31 cellular contexts compared by ENCODE assay signal in genomic region chr7:78198756-78199155, GRCh38.
DNase-seq lines count a peak whose midpoint lies in the region; ATAC-seq, FAIRE-seq and TF ChIP-seq lines count a peak whose summit lies in the region.
"Had no signal": no experiment of that assay in that cellular context is flagged by ENCODE, and none has a peak within 500 bp of the region (broad histone marks: within the 10 kb centered on the region; RNA-seq: fewer than 3 reads in every experiment).

No MANE protein-coding gene starts in this region.

- TF ChIP-seq CTCF in foreskin fibroblast (IDR thresholded peaks at IDR 0.05; ENCODE audit: low read depth, low read length) = no peak

- no peaks in the 10 kb centered on the region for H3K9me3 ChIP-seq in adipocyte (ENCODE audit: control insufficient read depth, low read length)
- H3K9me3 ChIP-seq: esophagus muscularis mucosa, ovary, Peyer's patch, right atrium auricular region, SJCRH30, transverse colon had no signal

- peak; percentile 12 for DNase-seq in AG08396 (ENCODE audit: low spot score)
- DNase-seq in H54 (ENCODE audit: insufficient read length, low spot score) = no peak
- peak; percentile 38 for DNase-seq in adipocyte (ENCODE audit: low read depth)
- DNase-seq in foreskin fibroblast = peak; percentile 63 to 80
- DNase-seq in stimulated activated CD4-positive, alpha-beta T cell treated with anti-CD3 and anti-CD28 coated beads, Interleukin-15, amount 100 ng/mL, for 24 hours = no peak
- DNase-seq in NCI-H345 (lab: John Stamatoyannopoulos, UW) = no peak
- no peak for DNase-seq in activated CD4-positive, alpha-beta T cell treated with anti-CD3 and anti-CD28 coated beads for 1 hour
- DNase-seq: activated CD4-positive, alpha-beta memory T cell treated with anti-CD3 and anti-CD28 coated beads for 36 hours; activated CD8-positive, alpha-beta memory T cell treated with anti-CD3 and anti-CD28 coated beads, Interleukin-2, amount 50 U/mL, for 4 hours; activated naive CD4-positive, alpha-beta T cell treated with anti-CD3 and anti-CD28 coated beads, Interleukin-2, amount 10 ng/mL, durations not matched to agents 7 days and 5 days; DMS79 treated with DMSO at 0.1 percent for 48 hours; GOT3; islet precursor cell; left ventricle myocardium superior; NCI-H1105; NCI-H187 treated with DMSO at 0.1 percent for 48 hours; NCI-H748 treated with DMSO at 0.1 percent for 48 hours; ovary; Peyer's patch; SJCRH30; T-helper 1 cell; transverse colon had no signal

- no peak overlapping the region for H3K9ac ChIP-seq in adipocyte (ENCODE audit: low read length)

- no peak for TF ChIP-seq POLR2A in H54 (IDR thresholded peaks at IDR 0.05; ENCODE audit: low read depth, low read length)

- H3K4me3 ChIP-seq in adipocyte (ENCODE audit: low read length) (no peak overlapping the region), foreskin fibroblast (ENCODE audit: low read depth in 1 of 2, low read length in 2 of 2) (no peak overlapping the region)
- H3K4me3 ChIP-seq: cardiac muscle cell, coronary artery, esophagus muscularis mucosa, ovary, Peyer's patch, right atrium auricular region, SJCRH30, transverse colon had no signal

- ATAC-seq in HG02610 (IDR thresholded peaks at IDR 0.05; ENCODE audit: unreplicated experiment) = no peak
- ATAC-seq: activated CD4-positive, CD25-positive, alpha-beta regulatory T cell treated with anti-CD3 and anti-CD28 coated beads, Interleukin-2, amount 50 U/mL, for 24 hours; left ventricle myocardium superior; natural killer cell treated with Interleukin-12 subunit alpha and Interleukin-12 subunit beta and Interleukin-15 and Interleukin-18, amount 100 ng/mL, for 72 hours had no signal

- H3K4me1 ChIP-seq in adipocyte (ENCODE audit: control insufficient read depth, insufficient read depth, low read length) = peaks cover 28% of the 10 kb centered on the region
- H3K4me1 ChIP-seq: esophagus muscularis mucosa, Peyer's patch, right atrium auricular region, SJCRH30, transverse colon had no signal

- H3K27me3 ChIP-seq in adipocyte (replicated peaks; ENCODE audit: control insufficient read depth, insufficient read depth, low read length) = no peaks in the 10 kb centered on the region
- H3K27me3 ChIP-seq: cardiac muscle cell, esophagus muscularis mucosa, ovary, Peyer's patch, right atrium auricular region, SJCRH30, transverse colon had no signal

- H3K36me3 ChIP-seq in adipocyte (ENCODE audit: control insufficient read depth, insufficient read depth, low read length, severe bottlenecking) = no peaks in the 10 kb centered on the region
- H3K36me3 ChIP-seq: cardiac muscle cell, esophagus muscularis mucosa, ovary, Peyer's patch, right atrium auricular region, SJCRH30, transverse colon had no signal

- peak; percentile 43 for FAIRE-seq in H54 (lab: Jason Lieb, UNC)
- FAIRE-seq: A204.1, GM12892 had no signal

Comparison
In these comparisons a context has a peak if more than half of its experiments do, and no peak if none do; other contexts are left out.
1. DNase-seq: peak in AG08396 (single experiment), adipocyte (single experiment) and foreskin fibroblast (2 of 2); none in H54 (single experiment), stimulated activated CD4-positive, alpha-beta T cell treated with anti-CD3 and anti-CD28 coated beads, Interleukin-15, amount 100 ng/mL, for 24 hours (single experiment), NCI-H345 (single experiment) and activated CD4-positive, alpha-beta T cell treated with anti-CD3 and anti-CD28 coated beads for 1 hour (single experiment).